1 cellular context compared by ENCODE assay signal in the genomic region with DNA sequence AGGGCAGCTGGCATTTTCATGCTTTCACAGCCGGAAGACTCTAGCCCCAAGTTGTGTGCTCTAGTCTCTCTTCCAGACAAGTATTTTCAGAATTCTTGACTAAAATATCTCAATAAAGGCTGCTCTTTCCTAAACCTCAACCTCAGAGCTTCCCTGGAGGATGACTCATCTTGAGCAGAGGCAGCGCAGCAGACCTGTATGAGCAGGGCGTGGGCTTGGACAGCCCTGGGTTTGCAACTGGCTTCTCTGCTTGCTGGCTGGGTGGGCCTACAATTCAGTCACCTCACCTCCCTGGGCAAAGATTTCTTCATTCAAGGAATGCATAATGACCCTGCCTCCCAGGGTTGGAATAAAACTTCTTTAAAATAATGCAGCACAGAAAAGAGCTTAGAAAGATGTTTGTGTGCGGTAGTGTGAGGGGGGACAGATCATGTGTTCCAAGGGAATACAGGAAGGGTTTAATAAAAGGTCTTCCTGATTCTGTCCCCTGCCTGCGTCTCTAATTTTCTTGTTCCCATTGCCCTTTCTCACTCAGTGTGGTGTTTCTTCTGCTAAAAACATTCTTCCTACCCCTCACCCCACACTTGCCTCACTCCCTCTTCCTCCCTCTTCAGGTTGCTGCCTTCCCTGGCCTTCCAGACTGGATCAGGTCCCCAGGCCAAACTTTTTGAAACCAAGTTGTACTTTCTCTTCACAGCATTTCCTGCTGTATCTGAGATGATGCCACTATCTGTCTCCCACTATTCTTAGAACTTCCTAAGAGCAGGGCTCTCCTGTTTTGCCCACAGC.
TF ChIP-seq lines count a peak whose summit lies in the region.

No MANE protein-coding gene starts in this region.

TF ChIP-seq in H1, 55 proteins besides CTCF, POLR2A, EP300 and RAD21:
- TF ChIP-seq RFX5 (IDR thresholded peaks at IDR 0.05; ENCODE audit: borderline replicate concordance, low read depth, low read length): no peak
- TF ChIP-seq SRF (IDR thresholded peaks at IDR 0.05; ENCODE audit: low read depth, low read length): no peak
- no peak for TF ChIP-seq SP2 (IDR thresholded peaks at IDR 0.05; ENCODE audit: low read length)
- TF ChIP-seq POLR2AphosphoS5 (IDR thresholded peaks at IDR 0.05; ENCODE audit: low read depth, low read length): no peak
- no peak for TF ChIP-seq GABPA (IDR thresholded peaks at IDR 0.05; ENCODE audit: borderline replicate concordance, insufficient read depth, low read length)
- no peak for TF ChIP-seq RNF2 (IDR thresholded peaks at IDR 0.05; ENCODE audit: borderline replicate concordance, low read depth, low read length, missing control alignments, poor library complexity, severe bottlenecking)
- TF ChIP-seq HDAC2 (IDR thresholded peaks at IDR 0.05; ENCODE audit: borderline replicate concordance in 1 of 2, low read depth in 2 of 2, low read length in 2 of 2): no peak
- TF ChIP-seq FOSL1 (IDR thresholded peaks at IDR 0.05; ENCODE audit: insufficient read depth, low read depth, low read length): no peak
- no peak for TF ChIP-seq KDM4A (IDR thresholded peaks at IDR 0.05; ENCODE audit: low read depth, low read length, severe bottlenecking)
TF ChIP-seq in H1: peak in this region for 0.
